18 cellular contexts compared by ENCODE assay signal in the genomic region with DNA sequence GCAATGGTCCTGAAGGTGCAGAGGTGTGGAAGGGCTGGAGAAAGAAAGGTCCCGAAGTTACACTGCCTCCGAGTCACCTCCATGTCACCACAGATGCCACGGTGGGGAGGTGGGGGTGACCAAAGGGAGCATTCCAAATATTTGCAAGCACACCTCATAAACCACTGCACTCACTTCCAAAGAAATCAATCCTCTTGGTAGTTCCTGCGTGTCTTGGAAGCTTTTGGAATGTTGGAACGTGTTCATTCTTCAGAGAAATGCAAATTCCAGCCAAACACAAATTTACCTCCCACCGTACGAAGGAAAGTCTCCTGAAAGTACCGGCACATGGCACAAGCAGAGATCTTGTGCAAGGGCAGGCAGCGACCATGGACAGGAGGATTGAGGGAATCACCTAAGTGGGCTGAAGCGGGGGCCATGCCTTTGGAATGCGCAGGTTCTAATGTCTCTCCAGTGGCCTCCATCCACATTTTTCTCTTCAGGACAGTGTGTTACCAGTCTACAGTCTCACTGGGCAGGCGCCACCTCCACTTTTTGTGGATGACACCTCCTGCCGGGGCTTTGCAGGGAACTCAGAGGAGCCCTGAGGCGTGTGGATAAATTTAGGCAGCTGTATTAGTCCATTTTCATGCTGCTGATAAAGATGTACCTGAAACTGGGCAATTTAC.
"Had no signal": no experiment of that assay in that cellular context is flagged by ENCODE, and none has a peak within 500 bp of the region (broad histone marks: within the 10 kb centered on the region; RNA-seq: fewer than 3 reads in every experiment).

No MANE protein-coding gene starts in this region.

- H3K4me3 Mint-ChIP-seq: endodermal cell; naive thymus-derived CD4-positive, alpha-beta T cell; nephron progenitor cell; stimulated activated naive B cell treated with anti-CD40 and anti-IgM and Interleukin-4, amounts not matched to agents 10 μg/mL and 1 μg/mL and 100 μg/mL, for 72 hours had no signal

- H3K4me3 ChIP-seq: coronary artery, sigmoid colon, skin epidermis, stomach, uterus had no signal

- H3K4me1 Mint-ChIP-seq: endodermal cell had no signal

- H3K36me3 Mint-ChIP-seq: naive thymus-derived CD4-positive, alpha-beta T cell; stimulated activated naive B cell treated with anti-CD40 and anti-IgM and Interleukin-4, amounts not matched to agents 10 μg/mL and 1 μg/mL and 100 μg/mL, for 72 hours had no signal

- DNase-seq: effector CD4-positive, alpha-beta T cell; endodermal cell; erythroblast; left cardiac atrium; left ventricle myocardium superior; mammary epithelial cell; naive thymus-derived CD4-positive, alpha-beta T cell; nephron progenitor cell; sigmoid colon; stimulated activated CD4-positive, alpha-beta T cell treated with anti-CD3 and anti-CD28 coated beads, Interleukin-2, amount 100 ng/mL, for 24 hours; stimulated activated CD4-positive, alpha-beta T cell treated with anti-CD3 and anti-CD28 coated beads, Interleukin-4, amount 100 ng/mL, for 4 hours; stimulated activated naive B cell treated with anti-CD40 and anti-IgM and Interleukin-4, amounts not matched to agents 10 μg/mL and 1 μg/mL and 100 μg/mL, for 72 hours; stomach; substantia nigra; trophoblast cell; uterus had no signal

- ATAC-seq: left cardiac atrium; left ventricle myocardium superior; naive thymus-derived CD4-positive, alpha-beta T cell; stimulated activated naive B cell treated with anti-CD40 and anti-IgM and Interleukin-4, amounts not matched to agents 10 μg/mL and 1 μg/mL and 100 μg/mL, for 72 hours had no signal

- H3K27ac Mint-ChIP-seq: endodermal cell; naive thymus-derived CD4-positive, alpha-beta T cell; nephron progenitor cell; stimulated activated naive B cell treated with anti-CD40 and anti-IgM and Interleukin-4, amounts not matched to agents 10 μg/mL and 1 μg/mL and 100 μg/mL, for 72 hours had no signal
